ENCODE assay signal across 18 cellular contexts in genomic region chr6:106908386-106908840, GRCh38.
DNase-seq lines count a peak whose midpoint lies in the region; ATAC-seq, FAIRE-seq and TF ChIP-seq lines count a peak whose summit lies in the region.
"Had no signal": no experiment of that assay in that cellular context is flagged by ENCODE, and none has a peak within 500 bp of the region (broad histone marks: within the 10 kb centered on the region; RNA-seq: fewer than 3 reads in every experiment).

No MANE protein-coding gene starts in this region.

- peak overlapping the region; percentile 41 to 85 (median 42) for H3K27ac Mint-ChIP-seq in nephron
- H3K27ac Mint-ChIP-seq: activated CD4-positive, alpha-beta memory T cell treated with anti-CD3 and anti-CD28 coated beads for 36 hours; activated naive CD8-positive, alpha-beta T cell; CD8-positive, alpha-beta memory T cell had no signal

- no peak for ATAC-seq in HG02938 (IDR thresholded peaks at IDR 0.05; ENCODE audit: unreplicated experiment)
- ATAC-seq in HG03439 (IDR thresholded peaks at IDR 0.05; ENCODE audit: unreplicated experiment): no peak
- no peak for ATAC-seq in HG03469 (IDR thresholded peaks at IDR 0.05; ENCODE audit: unreplicated experiment)

- H3K36me3 Mint-ChIP-seq in nephron (ENCODE audit: low read depth): no peaks in the 10 kb centered on the region
- H3K36me3 Mint-ChIP-seq: activated CD4-positive, alpha-beta memory T cell treated with anti-CD3 and anti-CD28 coated beads for 36 hours; activated naive CD8-positive, alpha-beta T cell; CD8-positive, alpha-beta memory T cell had no signal

- no peaks in the 10 kb centered on the region for H3K27me3 Mint-ChIP-seq in nephron (ENCODE audit: low read depth)
- H3K27me3 Mint-ChIP-seq: activated CD4-positive, alpha-beta memory T cell treated with anti-CD3 and anti-CD28 coated beads for 36 hours had no signal

- TF ChIP-seq CTCF in epithelial cell of esophagus (IDR thresholded peaks at IDR 0.05; ENCODE audit: insufficient read depth, low read depth, low read length, missing control alignments): no peak
- TF ChIP-seq CTCF in nephron (IDR thresholded peaks at IDR 0.05; ENCODE audit: unreplicated experiment in 3 of 3): no peak

- no peaks in the 10 kb centered on the region for H3K4me1 Mint-ChIP-seq in nephron
- H3K4me1 Mint-ChIP-seq: CD8-positive, alpha-beta memory T cell had no signal

- H3K4me3 Mint-ChIP-seq in nephron: no peak overlapping the region
- H3K4me3 Mint-ChIP-seq: activated CD4-positive, alpha-beta memory T cell treated with anti-CD3 and anti-CD28 coated beads for 36 hours; activated naive CD8-positive, alpha-beta T cell; CD8-positive, alpha-beta memory T cell had no signal

- no peak for FAIRE-seq in GM12891 (lab: Jason Lieb, UNC)
- FAIRE-seq: G401.6 had no signal

- no peak for TF ChIP-seq POLR2A in GM12891 (IDR thresholded peaks at IDR 0.05; ENCODE audit: low read depth, low read length)

- no peak overlapping the region for H3K4me3 ChIP-seq in epithelial cell of esophagus (ENCODE audit: low read length)
- H3K4me3 ChIP-seq: HAP-1 had no signal

- peaks cover 7% of the 10 kb centered on the region for H3K9me3 Mint-ChIP-seq in nephron
- H3K9me3 Mint-ChIP-seq: activated CD4-positive, alpha-beta memory T cell treated with anti-CD3 and anti-CD28 coated beads for 36 hours; CD8-positive, alpha-beta memory T cell had no signal

- DNase-seq in AG20443 (ENCODE audit: low spot score) (peak; percentile 22), NCI-H146 (lab: John Stamatoyannopoulos, UW) (peak; percentile 34), epithelial cell of esophagus (ENCODE audit: low read depth) (peak; percentile 95), GM12891 (ENCODE audit: insufficient read length, low spot score) (no peak)
- DNase-seq: activated CD4-positive, alpha-beta memory T cell treated with anti-CD3 and anti-CD28 coated beads for 36 hours; activated T-cell treated with anti-CD3 and anti-CD28 coated beads, Interleukin-2, amount 50 U/mL, for 48 hours; CD8-positive, alpha-beta memory T cell; IMR-90; NCI-H82; stimulated activated naive CD4-positive, alpha-beta T cell; SW 1271 had no signal

TF ChIP-seq in GM12891, 5 proteins besides CTCF, POLR2A, EP300 and RAD21:
- TF ChIP-seq POLR2AphosphoS5 (IDR thresholded peaks at IDR 0.05; ENCODE audit: low read depth, low read length): no peak
- no peak for TF ChIP-seq PAX5 (IDR thresholded peaks at IDR 0.05; ENCODE audit: insufficient read depth, low read length, severe bottlenecking)
- no peak for TF ChIP-seq POU2F2 (IDR thresholded peaks at IDR 0.05; ENCODE audit: low read depth, low read length)
- no peak for TF ChIP-seq TAF1 (IDR thresholded peaks at IDR 0.05; ENCODE audit: low read depth, low read length)
- TF ChIP-seq SPI1 (IDR thresholded peaks at IDR 0.05; ENCODE audit: low read depth, low read length): no peak
TF ChIP-seq in GM12891: peak in this region for 0.
